ENCODE assay signal across 9 cellular contexts in genomic region chr11:60985991-60986915, GRCh38. TPM values are rescaled to one million over a fixed set of nuclear protein-coding genes. Genes with fewer than 3 reads are reported as not detected.
DNase-seq lines count a peak whose midpoint lies in the region; ATAC-seq and TF ChIP-seq lines count a peak whose summit lies in the region.
"Had no signal": no experiment of that assay in that cellular context is flagged by ENCODE, and none has a peak within 500 bp of the region (broad histone marks: within the 10 kb centered on the region; RNA-seq: fewer than 3 reads in every experiment).

No MANE protein-coding gene starts in this region.

- no peaks in the 10 kb centered on the region for H3K9me3 ChIP-seq in transverse colon
- H3K9me3 ChIP-seq in testis, result no peaks in the 10 kb centered on the region
- no peaks in the 10 kb centered on the region for H3K9me3 ChIP-seq in ovary
- H3K9me3 ChIP-seq: thyroid gland had no signal

- H3K4me3 Mint-ChIP-seq in memory B cell, result peak overlapping the region; percentile 27

- 67 to 80% methylated on average over 1 to 17 of the region's 17 CpGs for WGBS in transverse colon (ENCODE audit: low coverage in 1 of 2), 2 donors
- 82 to 83% methylated on average over 16 to 17 of the region's 17 CpGs for WGBS in testis, 2 donors
- 67 to 76% (median 75%) methylated on average over 17 of the region's 17 CpGs for WGBS in ovary, 3 donors

- in situ Hi-C loops in transverse colon (cut with MboI; ENCODE audit: low pct_ligation_motif_present in 1 of 4, low pct_unique_long_range_greater_than_20kb in 1 of 4, low sequenced_read_pairs in 3 of 4), result no loop called here

- peaks cover 21% of the 10 kb centered on the region for H3K4me1 Mint-ChIP-seq in memory B cell

- H3K27me3 ChIP-seq in transverse colon (no peaks in the 10 kb centered on the region), testis (no peaks in the 10 kb centered on the region), ovary (no peaks in the 10 kb centered on the region)
- H3K27me3 ChIP-seq: thyroid gland had no signal

- peak overlapping the region in 2 of 4 donors; percentile 42 to 51 for H3K27ac ChIP-seq in transverse colon
- no peak overlapping the region for H3K27ac ChIP-seq in testis
- no peak overlapping the region for H3K27ac ChIP-seq in ovary
- H3K27ac ChIP-seq: thyroid gland had no signal

- TF ChIP-seq EP300 in transverse colon (IDR thresholded peaks at IDR 0.05; ENCODE audit: low read depth), result no peak
- TF ChIP-seq EP300 in ovary (IDR thresholded peaks at IDR 0.05), result no peak

- no peaks in the 10 kb centered on the region for H3K36me3 Mint-ChIP-seq in memory B cell

- peak overlapping the region; percentile 88 for H3K27ac Mint-ChIP-seq in memory B cell

- no peaks in the 10 kb centered on the region for H3K4me1 ChIP-seq in transverse colon
- no peaks in the 10 kb centered on the region for H3K4me1 ChIP-seq in testis
- no peaks in the 10 kb centered on the region for H3K4me1 ChIP-seq in ovary (ENCODE audit: insufficient read depth)
- H3K4me1 ChIP-seq: thyroid gland had no signal

- peak; percentile 24 for DNase-seq in NOMO-1 treated with DMSO at 0.1 percent for 48 hours (lab: John Stamatoyannopoulos, UW; ENCODE audit: unreplicated experiment)
- no peak for DNase-seq in NOMO-1 treated with dmso at 0.1 percent for 144 hours (lab: John Stamatoyannopoulos, UW; ENCODE audit: unreplicated experiment)
- peak; percentile 88 for DNase-seq in activated T-helper 1 cell treated with Interleukin-2 at 50 U/mL for 16 hours (ENCODE audit: low read depth)
- peak in 1 of 2 donors; percentile 35 for DNase-seq in memory B cell (ENCODE audit: low spot score in 2 of 2)
- peak; percentile 65 for DNase-seq in transverse colon
- DNase-seq in testis, result no peak
- no peak for DNase-seq in ovary

- intact Hi-C loops in transverse colon (cut with DNase I; ENCODE audit: low total_unique reads), result no loop called here
- intact Hi-C loops in testis (cut with DNase I; ENCODE audit: low total_unique reads), result no loop called here
- intact Hi-C loops in ovary (cut with DNase I), result no loop called here

- H3K9me3 Mint-ChIP-seq in memory B cell, result no peaks in the 10 kb centered on the region

- H3K36me3 ChIP-seq in transverse colon, result no peaks in the 10 kb centered on the region
- no peaks in the 10 kb centered on the region for H3K36me3 ChIP-seq in testis (ENCODE audit: low read depth, missing control alignments)
- no peaks in the 10 kb centered on the region for H3K36me3 ChIP-seq in ovary
- H3K36me3 ChIP-seq: thyroid gland had no signal

- ATAC-seq in memory B cell (ENCODE audit: low read depth) (peak; percentile 88), GM18868 (IDR thresholded peaks at IDR 0.05; ENCODE audit: unreplicated experiment) (no peak)

- no peaks in the 10 kb centered on the region for H3K27me3 Mint-ChIP-seq in memory B cell

- TF ChIP-seq POLR2A in transverse colon (IDR thresholded peaks at IDR 0.05) (no peak), testis (IDR thresholded peaks at IDR 0.05) (no peak), ovary (IDR thresholded peaks at IDR 0.05) (no peak)

- TF ChIP-seq CTCF in transverse colon (IDR thresholded peaks at IDR 0.05), result no peak
- no peak for TF ChIP-seq CTCF in testis (IDR thresholded peaks at IDR 0.05)
- TF ChIP-seq CTCF in ovary (IDR thresholded peaks at IDR 0.05), result no peak

- H3K4me3 ChIP-seq in transverse colon (no peak overlapping the region), testis (no peak overlapping the region), ovary (no peak overlapping the region)
- H3K4me3 ChIP-seq: thyroid gland had no signal

RNA-seq across cellular contexts. Expression of gene CD6, which starts 14.8 kb away (rescaled TPM):
- total RNA-seq in transverse colon, result 1 to 10 TPM in 3 of 4 donors, not detected in 1; 1.9 to 4.3 (median 3.0) TPM
- 1 to 10 TPM in 1 of 2 donors, under 1 TPM in 1; 0.87 to 1.6 TPM for total RNA-seq in testis
- polyA plus RNA-seq in testis (ENCODE audit: insufficient read depth, low read depth, low replicate concordance), result 3.1 TPM
- 1 to 10 TPM in 3 of 7 donors, under 1 TPM in 4; 0.42 to 2.2 (median 0.69) TPM for total RNA-seq in ovary
- 1 to 10 TPM in 1 of 2 donors, under 1 TPM in 1; 0.44 to 3.4 TPM for polyA plus RNA-seq in ovary

RNA-seq across cellular contexts. Expression of gene SLC15A3, which starts 34.3 kb away (rescaled TPM):
- total RNA-seq in transverse colon, result 10 to 100 TPM in 3 of 4 donors, 1 to 10 TPM in 1; 8.1 to 18.9 (median 12.6) TPM
- total RNA-seq in testis, result 1 to 10 TPM; 8.0 to 9.3 TPM
- polyA plus RNA-seq in testis (ENCODE audit: insufficient read depth, low read depth, low replicate concordance), result 24.4 TPM
- total RNA-seq in ovary, result 10 to 100 TPM; 25.3 to 55.8 (median 43.9) TPM
- polyA plus RNA-seq in ovary, result 10 to 100 TPM; 27.2 to 38.9 TPM

Comparison
In these comparisons a context has a peak if more than half of its experiments do, and no peak if none do; other contexts are left out.
1. DNase-seq: peak in NOMO-1 treated with DMSO at 0.1 percent for 48 hours (single experiment), activated T-helper 1 cell treated with Interleukin-2 at 50 U/mL for 16 hours (single experiment) and transverse colon (single experiment); none in NOMO-1 treated with dmso at 0.1 percent for 144 hours (single experiment), testis (single experiment) and ovary (0 of 5).